ENCODE assay signal across 9 cellular contexts in the genomic region with DNA sequence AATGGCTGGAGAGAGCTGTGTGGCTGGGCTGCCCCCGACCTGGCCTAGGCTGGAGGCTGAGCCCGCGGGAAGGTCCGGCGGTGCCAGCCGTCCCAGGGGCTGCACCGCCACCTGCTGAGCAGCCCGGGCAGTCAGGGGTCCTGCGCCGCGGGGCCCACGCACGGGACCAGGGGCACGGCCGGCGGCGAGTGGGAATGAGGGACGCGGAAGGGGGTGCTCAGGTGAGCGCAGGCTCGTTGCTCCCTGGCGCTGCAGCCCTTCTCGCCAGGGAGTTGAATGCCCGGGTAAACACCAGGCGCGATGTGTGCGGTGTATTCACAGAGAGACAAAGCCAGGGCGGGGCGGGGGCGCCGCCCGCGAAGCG. TPM values are rescaled to one million over a fixed set of nuclear protein-coding genes. Genes with fewer than 3 reads are reported as not detected.
DNase-seq lines count a peak whose midpoint lies in the region; ATAC-seq and TF ChIP-seq lines count a peak whose summit lies in the region.
"Had no signal": no experiment of that assay in that cellular context is flagged by ENCODE, and none has a peak within 500 bp of the region (broad histone marks: within the 10 kb centered on the region; RNA-seq: fewer than 3 reads in every experiment).

No MANE protein-coding gene starts in this region.

- no peaks in the 10 kb centered on the region for H3K36me3 Mint-ChIP-seq in CD4-positive, CD25-positive, alpha-beta regulatory T cell
- H3K36me3 Mint-ChIP-seq in IgD-negative memory B cell (no peaks in the 10 kb centered on the region), natural killer cell (no peaks in the 10 kb centered on the region)

- no peak for ATAC-seq in CD4-positive, CD25-positive, alpha-beta regulatory T cell (ENCODE audit: low read depth in 2 of 2)
- ATAC-seq in GM19372 (IDR thresholded peaks at IDR 0.05; ENCODE audit: low read depth, unreplicated experiment) (peak; percentile 33), natural killer cell (peak; percentile 6 to 32 (median 11)), HG03196 (IDR thresholded peaks at IDR 0.05; ENCODE audit: unreplicated experiment) (no peak)

- H3K27ac ChIP-seq in CD4-positive, CD25-positive, alpha-beta regulatory T cell (ENCODE audit: insufficient read depth, low read length, poor library complexity, severe bottlenecking): no peak overlapping the region
- peak overlapping the region in 1 of 2 donors; percentile 97 for H3K27ac ChIP-seq in coronary artery

- H3K27me3 Mint-ChIP-seq in CD4-positive, CD25-positive, alpha-beta regulatory T cell: peaks cover 68% of the 10 kb centered on the region
- peaks cover 17% of the 10 kb centered on the region for H3K27me3 Mint-ChIP-seq in IgD-negative memory B cell
- H3K27me3 Mint-ChIP-seq in natural killer cell (ENCODE audit: low read depth in 2 of 2): peaks cover 23 to 37% of the 10 kb centered on the region in 2 donors

- H3K27me3 ChIP-seq in CD4-positive, CD25-positive, alpha-beta regulatory T cell (ENCODE audit: control insufficient read depth, insufficient read depth, low read length): peaks cover 11% of the 10 kb centered on the region

- no peaks in the 10 kb centered on the region for H3K9me3 ChIP-seq in CD4-positive, CD25-positive, alpha-beta regulatory T cell (ENCODE audit: control insufficient read depth in 2 of 2, low read length in 2 of 2)

- H3K4me3 Mint-ChIP-seq in CD4-positive, CD25-positive, alpha-beta regulatory T cell: peak overlapping the region; percentile 8 to 91 (median 83)
- H3K4me3 Mint-ChIP-seq in IgD-negative memory B cell (peak overlapping the region; percentile 56 to 92 (median 86)), natural killer cell (peak overlapping the region; percentile 90)

- H3K27ac Mint-ChIP-seq in CD4-positive, CD25-positive, alpha-beta regulatory T cell: peak overlapping the region in 1 of 3 donors; percentile 29
- H3K27ac Mint-ChIP-seq in IgD-negative memory B cell (peak overlapping the region in 1 of 3 donors; percentile 5), natural killer cell (no peak overlapping the region)

- peaks cover 14% of the 10 kb centered on the region for H3K4me1 ChIP-seq in CD4-positive, CD25-positive, alpha-beta regulatory T cell (ENCODE audit: control insufficient read depth, insufficient read depth, low read length, poor library complexity, severe bottlenecking)

- intact Hi-C loops in natural killer cell (cut with micrococcal nuclease): no loop called here

- peaks cover 0 to 4% (median 0%) of the 10 kb centered on the region in 7 donors for H3K9me3 Mint-ChIP-seq in CD4-positive, CD25-positive, alpha-beta regulatory T cell
- H3K9me3 Mint-ChIP-seq in IgD-negative memory B cell (no peaks in the 10 kb centered on the region), natural killer cell (no peaks in the 10 kb centered on the region)

- H3K4me3 ChIP-seq in CD4-positive, CD25-positive, alpha-beta regulatory T cell (ENCODE audit: low read depth, low read length): no peak overlapping the region
- H3K4me3 ChIP-seq in coronary artery: peak overlapping the region; percentile 82

- H3K4me1 Mint-ChIP-seq in CD4-positive, CD25-positive, alpha-beta regulatory T cell: peaks cover 0 to 19% (median 8%) of the 10 kb centered on the region in 4 donors
- peaks cover 0 to 7% (median 2%) of the 10 kb centered on the region in 3 donors for H3K4me1 Mint-ChIP-seq in IgD-negative memory B cell
- peaks cover 6 to 29% of the 10 kb centered on the region in 2 donors for H3K4me1 Mint-ChIP-seq in natural killer cell

- no peak for DNase-seq in CD4-positive, CD25-positive, alpha-beta regulatory T cell
- DNase-seq in coronary artery (ENCODE audit: low spot score) (no peak), natural killer cell (no peak), NCI-H187 (lab: John Stamatoyannopoulos, UW) (no peak)
- DNase-seq in stimulated activated CD4-positive, alpha-beta T cell treated with anti-CD3 and anti-CD28 coated beads, Interleukin-12 subunit alpha, Interleukin-12 subunit beta, amount 100 ng/mL, for 4 hours: no peak

- TF ChIP-seq CTCF in coronary artery (IDR thresholded peaks at IDR 0.05): no peak
- TF ChIP-seq CTCF in natural killer cell (IDR thresholded peaks at IDR 0.05): no peak

- H3K36me3 ChIP-seq in CD4-positive, CD25-positive, alpha-beta regulatory T cell (ENCODE audit: control insufficient read depth, insufficient read depth, low read length): no peaks in the 10 kb centered on the region

RNA-seq across cellular contexts. Expression of a gene that starts 0.7 kb away (rescaled TPM):
- total RNA-seq in CD4-positive, CD25-positive, alpha-beta regulatory T cell: 0.52 TPM
- not detected for polyA plus RNA-seq in CD4-positive, CD25-positive, alpha-beta regulatory T cell
- polyA plus RNA-seq in IgD-negative memory B cell: not detected
- 1 to 10 TPM in 1 of 3 donors, under 1 TPM in 2; 0.16 to 1.1 (median 0.78) TPM for total RNA-seq in natural killer cell

RNA-seq across cellular contexts. Expression of a gene that starts 37.0 kb away (rescaled TPM):
- total RNA-seq in CD4-positive, CD25-positive, alpha-beta regulatory T cell: not detected
- not detected for polyA plus RNA-seq in CD4-positive, CD25-positive, alpha-beta regulatory T cell
- polyA plus RNA-seq in IgD-negative memory B cell: not detected
- total RNA-seq in natural killer cell: not detected
- total RNA-seq: M059J had no signal

RNA-seq across cellular contexts. Expression of a gene that starts 50.6 kb away (rescaled TPM):
- total RNA-seq in CD4-positive, CD25-positive, alpha-beta regulatory T cell: not detected
- polyA plus RNA-seq in CD4-positive, CD25-positive, alpha-beta regulatory T cell: not detected
- polyA plus RNA-seq in IgD-negative memory B cell: not detected
- total RNA-seq in natural killer cell: under 1 TPM in 1 of 3 donors, not detected in 2; 0.82 TPM

Comparison
In these comparisons a context has a peak if more than half of its experiments do, and no peak if none do; other contexts are left out.
1. ATAC-seq: peak in GM19372 (single experiment) and natural killer cell (3 of 3); none in CD4-positive, CD25-positive, alpha-beta regulatory T cell (0 of 2) and HG03196 (single experiment).
2. Peak in every context shown above with its lines, with median percentiles within 50 percentile points of each other: H3K4me3 Mint-ChIP-seq.